Comparison of ENCODE assay signal across 1 cellular context in the genomic region with DNA sequence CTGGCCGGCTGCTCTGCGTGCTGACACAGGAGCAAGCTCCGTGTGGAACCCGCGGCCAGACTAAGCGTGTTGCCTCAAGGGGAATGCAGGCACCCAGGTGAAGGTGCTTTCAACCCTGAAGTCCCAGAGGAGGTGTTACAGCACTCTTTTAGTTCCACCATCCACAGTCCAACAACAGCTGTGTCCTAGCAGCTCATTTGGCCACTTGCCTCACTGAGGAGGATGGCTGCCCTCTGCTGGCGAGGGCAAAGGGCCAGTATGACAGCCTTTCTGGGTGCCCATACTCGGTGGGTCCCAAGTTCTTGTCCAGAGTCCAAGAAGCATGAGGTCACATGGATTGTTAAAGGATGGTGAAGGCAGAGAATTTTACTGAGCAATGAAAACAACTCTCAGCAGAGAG.
TF ChIP-seq lines count a peak whose summit lies in the region.

No MANE protein-coding gene starts in this region.

TF ChIP-seq in GM23338, 12 proteins besides CTCF, POLR2A, EP300 and RAD21 (continued from another document):
- TF ChIP-seq, protein P1, sequence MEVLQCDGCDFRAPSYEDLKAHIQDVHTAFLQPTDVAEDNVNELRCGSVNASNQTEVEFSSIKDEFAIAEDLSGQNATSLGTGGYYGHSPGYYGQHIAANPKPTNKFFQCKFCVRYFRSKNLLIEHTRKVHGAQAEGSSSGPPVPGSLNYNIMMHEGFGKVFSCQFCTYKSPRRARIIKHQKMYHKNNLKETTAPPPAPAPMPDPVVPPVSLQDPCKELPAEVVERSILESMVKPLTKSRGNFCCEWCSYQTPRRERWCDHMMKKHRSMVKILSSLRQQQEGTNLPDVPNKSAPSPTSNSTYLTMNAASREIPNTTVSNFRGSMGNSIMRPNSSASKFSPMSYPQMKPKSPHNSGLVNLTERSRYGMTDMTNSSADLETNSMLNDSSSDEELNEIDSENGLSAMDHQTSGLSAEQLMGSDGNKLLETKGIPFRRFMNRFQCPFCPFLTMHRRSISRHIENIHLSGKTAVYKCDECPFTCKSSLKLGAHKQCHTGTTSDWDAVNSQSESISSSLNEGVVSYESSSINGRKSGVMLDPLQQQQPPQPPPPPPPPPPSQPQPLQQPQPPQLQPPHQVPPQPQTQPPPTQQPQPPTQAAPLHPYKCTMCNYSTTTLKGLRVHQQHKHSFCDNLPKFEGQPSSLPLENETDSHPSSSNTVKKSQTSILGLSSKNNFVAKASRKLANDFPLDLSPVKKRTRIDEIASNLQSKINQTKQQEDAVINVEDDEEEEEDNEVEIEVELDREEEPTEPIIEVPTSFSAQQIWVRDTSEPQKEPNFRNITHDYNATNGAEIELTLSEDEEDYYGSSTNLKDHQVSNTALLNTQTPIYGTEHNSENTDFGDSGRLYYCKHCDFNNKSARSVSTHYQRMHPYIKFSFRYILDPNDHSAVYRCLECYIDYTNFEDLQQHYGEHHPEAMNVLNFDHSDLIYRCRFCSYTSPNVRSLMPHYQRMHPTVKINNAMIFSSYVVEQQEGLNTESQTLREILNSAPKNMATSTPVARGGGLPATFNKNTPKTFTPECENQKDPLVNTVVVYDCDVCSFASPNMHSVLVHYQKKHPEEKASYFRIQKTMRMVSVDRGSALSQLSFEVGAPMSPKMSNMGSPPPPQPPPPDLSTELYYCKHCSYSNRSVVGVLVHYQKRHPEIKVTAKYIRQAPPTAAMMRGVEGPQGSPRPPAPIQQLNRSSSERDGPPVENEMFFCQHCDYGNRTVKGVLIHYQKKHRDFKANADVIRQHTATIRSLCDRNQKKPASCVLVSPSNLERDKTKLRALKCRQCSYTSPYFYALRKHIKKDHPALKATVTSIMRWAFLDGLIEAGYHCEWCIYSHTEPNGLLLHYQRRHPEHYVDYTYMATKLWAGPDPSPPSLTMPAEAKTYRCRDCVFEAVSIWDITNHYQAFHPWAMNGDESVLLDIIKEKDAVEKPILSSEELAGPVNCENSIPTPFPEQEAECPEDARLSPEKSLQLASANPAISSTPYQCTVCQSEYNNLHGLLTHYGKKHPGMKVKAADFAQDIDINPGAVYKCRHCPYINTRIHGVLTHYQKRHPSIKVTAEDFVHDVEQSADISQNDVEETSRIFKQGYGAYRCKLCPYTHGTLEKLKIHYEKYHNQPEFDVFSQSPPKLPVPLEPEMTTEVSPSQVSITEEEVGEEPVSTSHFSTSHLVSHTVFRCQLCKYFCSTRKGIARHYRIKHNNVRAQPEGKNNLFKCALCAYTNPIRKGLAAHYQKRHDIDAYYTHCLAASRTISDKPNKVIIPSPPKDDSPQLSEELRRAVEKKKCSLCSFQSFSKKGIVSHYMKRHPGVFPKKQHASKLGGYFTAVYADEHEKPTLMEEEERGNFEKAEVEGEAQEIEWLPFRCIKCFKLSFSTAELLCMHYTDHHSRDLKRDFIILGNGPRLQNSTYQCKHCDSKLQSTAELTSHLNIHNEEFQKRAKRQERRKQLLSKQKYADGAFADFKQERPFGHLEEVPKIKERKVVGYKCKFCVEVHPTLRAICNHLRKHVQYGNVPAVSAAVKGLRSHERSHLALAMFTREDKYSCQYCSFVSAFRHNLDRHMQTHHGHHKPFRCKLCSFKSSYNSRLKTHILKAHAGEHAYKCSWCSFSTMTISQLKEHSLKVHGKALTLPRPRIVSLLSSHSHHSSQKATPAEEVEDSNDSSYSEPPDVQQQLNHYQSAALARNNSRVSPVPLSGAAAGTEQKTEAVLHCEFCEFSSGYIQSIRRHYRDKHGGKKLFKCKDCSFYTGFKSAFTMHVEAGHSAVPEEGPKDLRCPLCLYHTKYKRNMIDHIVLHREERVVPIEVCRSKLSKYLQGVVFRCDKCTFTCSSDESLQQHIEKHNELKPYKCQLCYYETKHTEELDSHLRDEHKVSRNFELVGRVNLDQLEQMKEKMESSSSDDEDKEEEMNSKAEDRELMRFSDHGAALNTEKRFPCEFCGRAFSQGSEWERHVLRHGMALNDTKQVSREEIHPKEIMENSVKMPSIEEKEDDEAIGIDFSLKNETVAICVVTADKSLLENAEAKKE (CRISPR knock-in tag; IDR thresholded peaks at IDR 0.05) = no peak
- TF ChIP-seq EZH2phosphoT487 (IDR thresholded peaks at IDR 0.05; ENCODE audit: unreplicated experiment) (no peak), CREB1 (CRISPR knock-in tag; IDR thresholded peaks at IDR 0.05; ENCODE audit: low read depth) (no peak), STAT1 (IDR thresholded peaks at IDR 0.05; ENCODE audit: unreplicated experiment) (no peak), ZNF114 (CRISPR knock-in tag; IDR thresholded peaks at IDR 0.05) (no peak), JUNB (IDR thresholded peaks at IDR 0.05; ENCODE audit: unreplicated experiment) (no peak), EZH2 (IDR thresholded peaks at IDR 0.05; ENCODE audit: low read depth, unreplicated experiment) (no peak)
